In genomic region chr9:5832543-5833529, GRCh38 we compare ENCODE assay signal across 8 cellular contexts. TPM values are rescaled to one million over a fixed set of nuclear protein-coding genes. Genes with fewer than 3 reads are reported as not detected.
DNase-seq lines count a peak whose midpoint lies in the region; ATAC-seq and TF ChIP-seq lines count a peak whose summit lies in the region.

ERMP1 (minus strand) TSS chr9:5833117; CDS start chr9:5833027, 90 bp downstream.

- TF ChIP-seq RAD21 in IMR-90 (IDR thresholded peaks at IDR 0.05; ENCODE audit: low read length) = peak; percentile 59

- peak within 1 kb of the TSS; percentile 74 for H2AK9ac ChIP-seq in IMR-90 (replicated peaks; ENCODE audit: low read depth, low read length, poor library complexity)

- in situ Hi-C loops in IMR-90 (cut with MboI; ENCODE audit: low sequenced_read_pairs) = no loop called here

- no peak within 1 kb of the TSS for H4K91ac ChIP-seq in IMR-90 (ENCODE audit: insufficient read depth, low read depth, low read length)

- dilution Hi-C loops in IMR-90 (cut with HindIII; ENCODE audit: low sequenced_read_pairs, unreplicated experiment) = no loop called here

- no peaks in the 10 kb centered on the region for H3K9me3 ChIP-seq in IMR-90 (ENCODE audit: control insufficient read depth, insufficient read depth, low read length)
- H3K9me3 ChIP-seq in OCI-LY3 (ENCODE audit: insufficient read depth, low read length) = no peaks in the 10 kb centered on the region
- no peaks in the 10 kb centered on the region for H3K9me3 ChIP-seq in mucosa of stomach (ENCODE audit: control insufficient read depth, low read length)

- peak within 1 kb of the TSS; percentile 30; the same call in 1 of the 2 replicates for H2BK120ac ChIP-seq in IMR-90 (ENCODE audit: low read depth, low read length)

- H3K27me3 ChIP-seq in IMR-90 (ENCODE audit: control insufficient read depth, insufficient read depth, low read length) = peaks cover 5% of the 10 kb centered on the region
- no peaks in the 10 kb centered on the region for H3K27me3 ChIP-seq in OCI-LY3 (ENCODE audit: low read depth, low read length)
- no peaks in the 10 kb centered on the region for H3K27me3 ChIP-seq in mucosa of stomach (ENCODE audit: control insufficient read depth, insufficient read depth, low read length)

- TF ChIP-seq POLR2A in IMR-90 (IDR thresholded peaks at IDR 0.05; ENCODE audit: low read depth, low read length) = no peak
- peak; percentile 32 for TF ChIP-seq POLR2A in erythroblast (IDR thresholded peaks at IDR 0.05; ENCODE audit: low read length)

- intact Hi-C loops in IMR-90 (cut with micrococcal nuclease) = no loop called here

- no TSS peak for BruUV-seq in IMR-90 (replicated peaks; lab: Mats Ljungman, UMichigan)

- H4K5ac ChIP-seq in IMR-90 (ENCODE audit: low read depth, low read length) = no peak within 1 kb of the TSS

- peak within 1 kb of the TSS; percentile 47 for H3K9ac ChIP-seq in IMR-90 (ENCODE audit: low read depth, low read length)
- peak within 1 kb of the TSS; percentile 73 for H3K9ac ChIP-seq in OCI-LY3 (ENCODE audit: low read length)
- H3K9ac ChIP-seq in mucosa of stomach (ENCODE audit: low read length) = peak within 1 kb of the TSS; percentile 53

- H3K4me2 ChIP-seq in IMR-90 (ENCODE audit: low read depth, low read length) (peak within 1 kb of the TSS; percentile 76), OCI-LY3 (ENCODE audit: low read length) (peak within 1 kb of the TSS; percentile 76)

- H3K27ac ChIP-seq in IMR-90 (ENCODE audit: insufficient read depth, low read length) = no peak within 1 kb of the TSS; the same call in 1 of the 2 replicates
- peak within 1 kb of the TSS; percentile 25 for H3K27ac ChIP-seq in OCI-LY3 (ENCODE audit: low read length)

- no peak within 1 kb of the TSS for H3K4ac ChIP-seq in IMR-90 (ENCODE audit: low read depth, low read length)

- POLR2A ChIA-PET in IMR-90 (lab: Charles Lee; ENCODE audit: unreplicated experiment) = no interaction called here

- DNase-seq in DMS153 treated with DMSO at 0.1 percent for 48 hours (lab: John Stamatoyannopoulos, UW; ENCODE audit: unreplicated experiment) (peak; percentile 83), IMR-90 (peak; percentile 74), activated T-cell treated with anti-CD3 and anti-CD28 coated beads for 4 hours (peak; percentile 86), erythroblast (lab: John Stamatoyannopoulos, UW) (peak; percentile 89 to 92)
- peak; percentile 79 to 87 for DNase-seq in stimulated activated CD8-positive, alpha-beta memory T cell treated with anti-CD3 and anti-CD28 coated beads, Interleukin-7, amount 100 ng/mL, for 1 hour (ENCODE audit: low read depth in 2 of 2)

- H4K8ac ChIP-seq in IMR-90 (ENCODE audit: low read depth in 2 of 2, low read length in 2 of 2) = peak within 1 kb of the TSS in 1 of 2 experiments; percentile 59; a peak in 1 of 4 replicates

- H3K9me1 ChIP-seq in IMR-90 (ENCODE audit: insufficient read depth, low read length) = no peaks in the 10 kb centered on the region

- H3K79me2 ChIP-seq in OCI-LY3 (ENCODE audit: low read length) = peaks cover 15% of the 10 kb centered on the region

- 1% methylated on average over 57 of the region's 95 CpGs; no CpG with 5 or more reads in 1 of the 2 experiments for WGBS in IMR-90 (ENCODE audit: extremely low coverage in 2 of 2, insufficient read length in 1 of 2), 2 experiments

- peak; percentile 87 for ATAC-seq in GM21529 (IDR thresholded peaks at IDR 0.05; ENCODE audit: unreplicated experiment)
- peak; percentile 97 for ATAC-seq in IMR-90 (ENCODE audit: low read depth)

- no peak within 1 kb of the TSS for H2BK20ac ChIP-seq in IMR-90 (ENCODE audit: low read depth, low read length)

- H3K23ac ChIP-seq in IMR-90 (ENCODE audit: low read depth, low read length) = 0 out of 2 replicates have a peak within 1 kb of the TSS, but pooled peaks have one; percentile 46

- H4K20me1 ChIP-seq in IMR-90 (ENCODE audit: insufficient read depth, low read length) (no peaks in the 10 kb centered on the region), OCI-LY3 (ENCODE audit: insufficient read depth, low read length) (no peaks in the 10 kb centered on the region; the same call in 1 of the 2 replicates)

- peak; percentile 89 for TF ChIP-seq CTCF in IMR-90 (conservative IDR thresholded peaks at IDR 0.05; ENCODE audit: low read depth, low read length)
- TF ChIP-seq CTCF in OCI-LY3 (IDR thresholded peaks at IDR 0.05; ENCODE audit: low read depth, low read length) = peak; percentile 66

- H3K36me3 ChIP-seq in IMR-90 (ENCODE audit: control insufficient read depth, insufficient read depth, low read length) (no peaks in the 10 kb centered on the region; the same call in 1 of the 2 replicates), OCI-LY3 (replicated peaks; ENCODE audit: low read depth, low read length) (no peaks in the 10 kb centered on the region), mucosa of stomach (ENCODE audit: control insufficient read depth, insufficient read depth, low read length) (no peaks in the 10 kb centered on the region)

- peak within 1 kb of the TSS; percentile 65; the same call in 1 of the 2 replicates for H3K14ac ChIP-seq in IMR-90 (replicated peaks; ENCODE audit: low read depth, low read length)

- H3K4me1 ChIP-seq in IMR-90 (ENCODE audit: control insufficient read depth, insufficient read depth, low read length) = no peaks in the 10 kb centered on the region
- peaks cover 28% of the 10 kb centered on the region for H3K4me1 ChIP-seq in OCI-LY3 (ENCODE audit: low read length)
- H3K4me1 ChIP-seq in mucosa of stomach (ENCODE audit: control insufficient read depth, insufficient read depth, low read length) = peaks cover 25% of the 10 kb centered on the region

- H3K4me3 ChIP-seq in IMR-90 (ENCODE audit: insufficient read depth, low read depth, low read length) = peak within 1 kb of the TSS; percentile 68
- H3K4me3 ChIP-seq in OCI-LY3 (ENCODE audit: low read length) = peak within 1 kb of the TSS; percentile 94
- peak within 1 kb of the TSS; percentile 15 for H3K4me3 ChIP-seq in mucosa of stomach (ENCODE audit: low read length)

- peak within 1 kb of the TSS; percentile 97 for H2AFZ ChIP-seq in IMR-90 (replicated peaks; ENCODE audit: low read length, poor library complexity)
- H2AFZ ChIP-seq in OCI-LY3 (ENCODE audit: low read depth, low read length) = peak within 1 kb of the TSS; percentile 70

- no peak within 1 kb of the TSS for H3K18ac ChIP-seq in IMR-90 (ENCODE audit: low read depth, low read length)

- no peak within 1 kb of the TSS for H2AK5ac ChIP-seq in IMR-90 (ENCODE audit: low read depth, low read length)

- no peak within 1 kb of the TSS for H2BK5ac ChIP-seq in IMR-90 (ENCODE audit: low read depth, low read length, poor library complexity, severe bottlenecking)

- H2BK15ac ChIP-seq in IMR-90 (ENCODE audit: low read depth, low read length) = no peak within 1 kb of the TSS

- H3K79me1 ChIP-seq in IMR-90 (ENCODE audit: low read depth in 1 of 2, low read length in 2 of 2) = no peaks in the 10 kb centered on the region

- H3K56ac ChIP-seq in IMR-90 (ENCODE audit: extremely low read depth, insufficient read depth, low read length) = no peak within 1 kb of the TSS

- CTCF ChIA-PET in IMR-90 (lab: Yijun Ruan, JAX) = interaction anchor here (0.5 to 3.1 kb wide), 14 partner anchors 10 to 352 kb away, joined by 3 to 21 read pairs (median 4); no protein-coding TSS in a partner anchor

TF ChIP-seq in IMR-90, 13 proteins besides CTCF, POLR2A, EP300 and RAD21:
- TF ChIP-seq CHD1 (IDR thresholded peaks at IDR 0.05; ENCODE audit: low read depth, low read length) (no peak), RFX5 (IDR thresholded peaks at IDR 0.05; ENCODE audit: low read depth, low read length) (no peak), MAZ (IDR thresholded peaks at IDR 0.05; ENCODE audit: borderline replicate concordance, low read depth, low read length) (peak; percentile 37; the same call in 1 of the 2 replicates), CEBPB (IDR thresholded peaks at IDR 0.05; ENCODE audit: low read depth, low read length) (no peak), MAFK (IDR thresholded peaks at IDR 0.05; ENCODE audit: low read depth, low read length) (no peak), BHLHE40 (IDR thresholded peaks at IDR 0.05; ENCODE audit: low read depth, low read length) (peak; percentile 23; the same call in 1 of the 2 replicates), NFE2L2 (IDR thresholded peaks at IDR 0.05; ENCODE audit: low read depth, low read length) (no peak), SMC3 (IDR thresholded peaks at IDR 0.05; ENCODE audit: low read depth, low read length) (no peak), FOS (IDR thresholded peaks at IDR 0.05; ENCODE audit: low read depth, low read length) (no peak), RCOR1 (IDR thresholded peaks at IDR 0.05; ENCODE audit: insufficient replicate concordance, low read length) (peak; percentile 15), MXI1 (IDR thresholded peaks at IDR 0.05; ENCODE audit: borderline replicate concordance, low read depth, low read length) (no peak)
- TF ChIP-seq, protein P1, sequence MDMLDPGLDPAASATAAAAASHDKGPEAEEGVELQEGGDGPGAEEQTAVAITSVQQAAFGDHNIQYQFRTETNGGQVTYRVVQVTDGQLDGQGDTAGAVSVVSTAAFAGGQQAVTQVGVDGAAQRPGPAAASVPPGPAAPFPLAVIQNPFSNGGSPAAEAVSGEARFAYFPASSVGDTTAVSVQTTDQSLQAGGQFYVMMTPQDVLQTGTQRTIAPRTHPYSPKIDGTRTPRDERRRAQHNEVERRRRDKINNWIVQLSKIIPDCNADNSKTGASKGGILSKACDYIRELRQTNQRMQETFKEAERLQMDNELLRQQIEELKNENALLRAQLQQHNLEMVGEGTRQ (IDR thresholded peaks at IDR 0.05; ENCODE audit: low read depth, low read length) = no peak
- TF ChIP-seq, protein P2, sequence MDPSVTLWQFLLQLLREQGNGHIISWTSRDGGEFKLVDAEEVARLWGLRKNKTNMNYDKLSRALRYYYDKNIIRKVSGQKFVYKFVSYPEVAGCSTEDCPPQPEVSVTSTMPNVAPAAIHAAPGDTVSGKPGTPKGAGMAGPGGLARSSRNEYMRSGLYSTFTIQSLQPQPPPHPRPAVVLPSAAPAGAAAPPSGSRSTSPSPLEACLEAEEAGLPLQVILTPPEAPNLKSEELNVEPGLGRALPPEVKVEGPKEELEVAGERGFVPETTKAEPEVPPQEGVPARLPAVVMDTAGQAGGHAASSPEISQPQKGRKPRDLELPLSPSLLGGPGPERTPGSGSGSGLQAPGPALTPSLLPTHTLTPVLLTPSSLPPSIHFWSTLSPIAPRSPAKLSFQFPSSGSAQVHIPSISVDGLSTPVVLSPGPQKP (IDR thresholded peaks at IDR 0.05; ENCODE audit: borderline replicate concordance, low read depth, low read length) = no peak

RNA-seq across cellular contexts. Expression of gene ERMP1, which starts in this region (rescaled TPM):
- total RNA-seq in IMR-90 (2012; rRNA removed) = 4.7 and 5.0 TPM in 2 replicates
- polyA plus RNA-seq in IMR-90 (2012; rRNA removed) = 1.6 and 2.2 TPM in 2 replicates
- polyA plus RNA-seq in IMR-90 (2012; cell fraction: cytosol; rRNA removed) = 1.3 TPM in 2 replicates
- 0.72 and 2.1 TPM in 2 replicates for polyA plus RNA-seq in IMR-90 (2012; cell fraction: nucleus; rRNA removed; ENCODE audit: low replicate concordance)

Comparison
In these comparisons a context has a peak if more than half of its experiments do, and no peak if none do; other contexts are left out.
1. H3K4me3 ChIP-seq: peak in every context shown above with its lines; median percentile 94 in OCI-LY3; 68 in IMR-90; 15 in mucosa of stomach.